17 cellular contexts compared by ENCODE assay signal in genomic region chr21:16863541-16863940, GRCh38.
A peak's percentile ranks its signal among the peaks of the same experiment; 100 is the strongest.
DNase-seq lines count a peak whose midpoint lies in the region; FAIRE-seq and TF ChIP-seq lines count a peak whose summit lies in the region.
"Had no signal": no experiment of that assay in that cellular context is flagged by ENCODE, and none has a peak within 500 bp of the region (broad histone marks: within the 10 kb centered on the region; RNA-seq: fewer than 3 reads in every experiment).

No MANE protein-coding gene starts in this region.

- no peak overlapping the region for H3K27ac Mint-ChIP-seq in MCF 10A (ENCODE audit: low read depth, unreplicated experiment)
- H3K27ac Mint-ChIP-seq: CD14-positive monocyte; T-helper 1 cell treated with Interleukin-12 subunit alpha and Interleukin-12 subunit beta and Interleukin-4 antibody, amounts not matched to agents 30 μg/mL and 1 μg/mL, for 36 hours had no signal

- no TSS peak for BruUV-seq in MCF 10A (replicated peaks; lab: Mats Ljungman, UMichigan)
- no TSS peak for BruUV-seq in mammary epithelial cell (replicated peaks; lab: Mats Ljungman, UMichigan)

- no peak overlapping the region for H3K4me3 ChIP-seq in mammary epithelial cell (replicated peaks in 1 of 3; ENCODE audit: insufficient read depth in 1 of 3, low read depth in 2 of 3, low read length in 3 of 3)
- H3K4me3 ChIP-seq in bronchial epithelial cell (ENCODE audit: low read depth, low read length): no peak overlapping the region
- H3K4me3 ChIP-seq in ovary: no peak overlapping the region

- no peak overlapping the region for H2AFZ ChIP-seq in mammary epithelial cell (ENCODE audit: low read depth, low read length)

- no peak overlapping the region for H3K9ac ChIP-seq in mammary epithelial cell (ENCODE audit: insufficient read depth, low read length)
- H3K9ac ChIP-seq: SK-N-SH had no signal

- FAIRE-seq in bronchial epithelial cell (lab: Jason Lieb, UNC): no peak
- no peak for FAIRE-seq in RCC 7860 (lab: Jason Lieb, UNC)
- FAIRE-seq: GM18507, GM19239 had no signal

- in situ Hi-C loops in mammary epithelial cell (cut with MboI; ENCODE audit: low sequenced_read_pairs in 2 of 2): no loop called here

- H3K79me2 ChIP-seq in mammary epithelial cell (ENCODE audit: insufficient read depth, low read length): no peaks in the 10 kb centered on the region

- 55% methylated on average over 2 of the region's 2 CpGs for WGBS in mammary epithelial cell (ENCODE audit: low coverage, missing lambda C conversion rate)
- WGBS in ovary, 3 donors: 65 to 76% (median 73%) methylated on average over 2 of the region's 2 CpGs

- peak; percentile 33 for DNase-seq in MCF 10A (ENCODE audit: unreplicated experiment)
- DNase-seq in mammary epithelial cell: no peak
- DNase-seq in NOMO-1 (lab: John Stamatoyannopoulos, UW; ENCODE audit: unreplicated experiment in 2 of 2): peak; percentile 70 to 97
- DNase-seq in bronchial epithelial cell (ENCODE audit: low read depth): peak; percentile 57
- DNase-seq in ovary: no peak
- no peak for DNase-seq in GOT3 (lab: John Stamatoyannopoulos, UW)
- no peak for DNase-seq in NCI-H2171 (lab: John Stamatoyannopoulos, UW)
- no peak for DNase-seq in RCC 7860 (ENCODE audit: low spot score)
- DNase-seq: Caco-2, KG1, NCI-H1694, NCI-H82, SK-N-SH had no signal

- no peak for TF ChIP-seq CTCF in MCF 10A (IDR thresholded peaks at IDR 0.05; ENCODE audit: unreplicated experiment)
- no peak for TF ChIP-seq CTCF in mammary epithelial cell (conservative IDR thresholded peaks at IDR 0.05 in 1 of 2, IDR thresholded peaks at IDR 0.05 in 1 of 2; ENCODE audit: extremely low read depth in 1 of 2, insufficient read depth in 1 of 2, low read depth in 1 of 2, low read length in 2 of 2)
- no peak for TF ChIP-seq CTCF in bronchial epithelial cell (IDR thresholded peaks at IDR 0.05; ENCODE audit: insufficient read depth, low read length, severe bottlenecking)
- TF ChIP-seq CTCF in ovary (IDR thresholded peaks at IDR 0.05): no peak

- TF ChIP-seq EP300 in ovary (IDR thresholded peaks at IDR 0.05): no peak

- POLR2A ChIA-PET in MCF 10A (lab: Yijun Ruan, JAX): no interaction called here

- CTCF ChIA-PET in MCF 10A (lab: Yijun Ruan, JAX): no interaction called here
- CTCF ChIA-PET in mammary epithelial cell (lab: Charles Lee; ENCODE audit: low non-redundant PET): no interaction called here

- H3K27ac ChIP-seq in mammary epithelial cell (ENCODE audit: insufficient read depth, low read depth, low read length) (no peak overlapping the region), ovary (no peak overlapping the region)

- H3K36me3 ChIP-seq in mammary epithelial cell (ENCODE audit: insufficient read depth, low read length): no peaks in the 10 kb centered on the region
- H3K36me3 ChIP-seq in bronchial epithelial cell (ENCODE audit: control insufficient read depth, insufficient read depth, low read length): no peaks in the 10 kb centered on the region
- no peaks in the 10 kb centered on the region for H3K36me3 ChIP-seq in ovary

- dilution Hi-C loops in mammary epithelial cell (cut with HindIII; ENCODE audit: low sequenced_read_pairs): no loop called here

- H3K4me2 ChIP-seq in mammary epithelial cell (ENCODE audit: insufficient read depth, low read depth, low read length): no peak overlapping the region
- H3K4me2 ChIP-seq: SK-N-SH had no signal

- H3K27me3 ChIP-seq in mammary epithelial cell (ENCODE audit: insufficient read depth, low read length): no peaks in the 10 kb centered on the region
- no peaks in the 10 kb centered on the region for H3K27me3 ChIP-seq in bronchial epithelial cell (ENCODE audit: control insufficient read depth, insufficient read depth, low read length)
- no peaks in the 10 kb centered on the region for H3K27me3 ChIP-seq in ovary

- no peaks in the 10 kb centered on the region for H3K27me3 Mint-ChIP-seq in MCF 10A (ENCODE audit: insufficient read depth, unreplicated experiment)

- H3K9me3 ChIP-seq in mammary epithelial cell (replicated peaks; ENCODE audit: insufficient read depth, low read length): peaks cover 4% of the 10 kb centered on the region
- no peaks in the 10 kb centered on the region for H3K9me3 ChIP-seq in ovary
- H3K9me3 ChIP-seq: Caco-2, SK-N-SH had no signal

- H3K9me3 Mint-ChIP-seq in MCF 10A (ENCODE audit: unreplicated experiment): no peaks in the 10 kb centered on the region

- peaks cover 2% of the 10 kb centered on the region for H3K4me1 Mint-ChIP-seq in MCF 10A (ENCODE audit: insufficient read depth, unreplicated experiment)
- H3K4me1 Mint-ChIP-seq: CD14-positive monocyte had no signal

- intact Hi-C loops in MCF 10A (cut with micrococcal nuclease): no loop called here
- intact Hi-C loops in mammary epithelial cell (cut with micrococcal nuclease): no loop called here
- intact Hi-C loops in ovary (cut with DNase I): no loop called here

- H3K36me3 Mint-ChIP-seq in MCF 10A (ENCODE audit: insufficient read depth, unreplicated experiment): no peaks in the 10 kb centered on the region
- H3K36me3 Mint-ChIP-seq: CD14-positive monocyte had no signal

- H4K20me1 ChIP-seq in mammary epithelial cell (ENCODE audit: insufficient read depth, low read length): no peaks in the 10 kb centered on the region

- H3K4me3 Mint-ChIP-seq in MCF 10A (ENCODE audit: unreplicated experiment): no peak overlapping the region
- H3K4me3 Mint-ChIP-seq: CD14-positive monocyte; T-helper 1 cell treated with Interleukin-12 subunit alpha and Interleukin-12 subunit beta and Interleukin-4 antibody, amounts not matched to agents 30 μg/mL and 1 μg/mL, for 36 hours had no signal

- no peak for TF ChIP-seq POLR2A in ovary (IDR thresholded peaks at IDR 0.05)

- H3K4me1 ChIP-seq in mammary epithelial cell (ENCODE audit: insufficient read depth, low read length): no peaks in the 10 kb centered on the region
- H3K4me1 ChIP-seq in ovary (ENCODE audit: insufficient read depth): no peaks in the 10 kb centered on the region
- H3K4me1 ChIP-seq: Caco-2 had no signal

Comparison
In these comparisons a context has a peak if more than half of its experiments do, and no peak if none do; other contexts are left out.
1. DNase-seq: peak in MCF 10A (single experiment), NOMO-1 (2 of 2) and bronchial epithelial cell (single experiment); none in mammary epithelial cell (single experiment), ovary (0 of 5), GOT3 (single experiment), NCI-H2171 (single experiment) and RCC 7860 (single experiment).